ENCODE assay signal across 1 cellular context in genomic region chr10:75439811-75440210, GRCh38.
A peak's percentile ranks its signal among the peaks of the same experiment; 100 is the strongest.
TF ChIP-seq lines count a peak whose summit lies in the region.

No MANE protein-coding gene starts in this region.

TF ChIP-seq in HepG2, 621 proteins besides CTCF, POLR2A, EP300 and RAD21 (continued from another document):
- 0 out of 2 replicates have a peak, but pooled peaks have one; percentile 13 for TF ChIP-seq ZNF687 (CRISPR knock-in tag; IDR thresholded peaks at IDR 0.05)
- no peak for TF ChIP-seq SNAPC4 (CRISPR knock-in tag; IDR thresholded peaks at IDR 0.05)
- TF ChIP-seq HBP1 (CRISPR knock-in tag; IDR thresholded peaks at IDR 0.05; ENCODE audit: low read depth) = no peak
- no peak for TF ChIP-seq E2F1 (CRISPR knock-in tag; IDR thresholded peaks at IDR 0.05)
- no peak for TF ChIP-seq ZNF720 (CRISPR knock-in tag; IDR thresholded peaks at IDR 0.05)
